Comparison of ENCODE assay signal across 10 cellular contexts in genomic region chr5:7851240-7851592, GRCh38. TPM values are rescaled to one million over a fixed set of nuclear protein-coding genes. Genes with fewer than 3 reads are reported as not detected.
A peak's percentile ranks its signal among the peaks of the same experiment; 100 is the strongest.
DNase-seq lines count a peak whose midpoint lies in the region; TF ChIP-seq lines count a peak whose summit lies in the region.
"Had no signal": no experiment of that assay in that cellular context is flagged by ENCODE, and none has a peak within 500 bp of the region (broad histone marks: within the 10 kb centered on the region; RNA-seq: fewer than 3 reads in every experiment).

No MANE protein-coding gene starts in this region.

- CTCF ChIA-PET in BJ (lab: Yijun Ruan, JAX) = interaction anchor here (1.8 kb wide), 1 partner anchor 9 kb away, joined by 10 read pairs; no protein-coding TSS in a partner anchor

- H3K4me1 ChIP-seq in MM.1S (ENCODE audit: low read length) (no peaks in the 10 kb centered on the region), osteoblast (ENCODE audit: insufficient read depth, low read length) (peaks cover 3% of the 10 kb centered on the region)

- peak overlapping the region; percentile 50 for H3K4me3 ChIP-seq in BJ (ENCODE audit: low read depth, low read length)
- no peak overlapping the region for H3K4me3 ChIP-seq in MM.1S (ENCODE audit: low read length)
- peak overlapping the region; percentile 16 for H3K4me3 ChIP-seq in epithelial cell of esophagus (ENCODE audit: low read length)
- H3K4me3 ChIP-seq in osteoblast (ENCODE audit: insufficient read depth, low read length) = peak overlapping the region; percentile 66

- POLR2A ChIA-PET in BJ (lab: Charles Lee) = no interaction called here

- DNase-seq in BJ (ENCODE audit: low read depth) = no peak
- DNase-seq in MM.1S = no peak
- no peak for DNase-seq in epithelial cell of esophagus (ENCODE audit: low read depth)
- DNase-seq in osteoblast (ENCODE audit: insufficient read length, low spot score, missing footprints) = no peak
- DNase-seq in kidney tubule cell (ENCODE audit: low spot score) = no peak
- DNase-seq in AML-193 (lab: John Stamatoyannopoulos, UW) = no peak
- no peak for DNase-seq in activated CD4-positive, CD25-positive, alpha-beta regulatory T cell treated with anti-CD3 and anti-CD28 coated beads, Interleukin-2, amount 50 U/mL, for 72 hours
- no peak for DNase-seq in SKM-1 (lab: John Stamatoyannopoulos, UW; ENCODE audit: unreplicated experiment)
- DNase-seq: cortex of kidney had no signal

- no peaks in the 10 kb centered on the region for H3K9me3 ChIP-seq in MM.1S (replicated peaks; ENCODE audit: insufficient read depth, low read length)
- no peaks in the 10 kb centered on the region for H3K9me3 ChIP-seq in osteoblast (ENCODE audit: low read depth, low read length)

- H2AFZ ChIP-seq in MM.1S (ENCODE audit: low read length) (no peak overlapping the region), osteoblast (ENCODE audit: low read length) (peak overlapping the region; percentile 68)

- no peak overlapping the region for H3K9ac ChIP-seq in MM.1S (ENCODE audit: low read length)

- H3K9me2 ChIP-seq in MM.1S (replicated peaks; ENCODE audit: insufficient read depth, low read length) = no peaks in the 10 kb centered on the region

- H3K27ac ChIP-seq in MM.1S (ENCODE audit: low read length) (no peak overlapping the region), osteoblast (ENCODE audit: low read depth, low read length) (no peak overlapping the region)

- no peaks in the 10 kb centered on the region for H3F3A ChIP-seq in MM.1S (ENCODE audit: insufficient read depth, low read length)

- TF ChIP-seq CTCF in BJ (IDR thresholded peaks at IDR 0.05; ENCODE audit: insufficient read depth, low read depth, low read length) (no peak), MM.1S (IDR thresholded peaks at IDR 0.05; ENCODE audit: low read length) (no peak), epithelial cell of esophagus (IDR thresholded peaks at IDR 0.05; ENCODE audit: insufficient read depth, low read depth, low read length, missing control alignments) (no peak), osteoblast (IDR thresholded peaks at IDR 0.05; ENCODE audit: extremely low read depth, low read depth, low read length) (no peak)

- H3K36me3 ChIP-seq in BJ (ENCODE audit: control insufficient read depth, insufficient read depth, low read length) = no peaks in the 10 kb centered on the region
- no peaks in the 10 kb centered on the region for H3K36me3 ChIP-seq in MM.1S (replicated peaks; ENCODE audit: insufficient read depth, low read length)
- H3K36me3 ChIP-seq in osteoblast (ENCODE audit: insufficient read depth, low read length) = no peaks in the 10 kb centered on the region

- H4K20me1 ChIP-seq in MM.1S (ENCODE audit: insufficient read depth, low read length) (no peaks in the 10 kb centered on the region), osteoblast (ENCODE audit: insufficient read depth, low read length) (no peaks in the 10 kb centered on the region)

- no peaks in the 10 kb centered on the region for H3K79me2 ChIP-seq in MM.1S (ENCODE audit: low read length)
- no peaks in the 10 kb centered on the region for H3K79me2 ChIP-seq in osteoblast (ENCODE audit: insufficient read depth, low read length)

- peak overlapping the region; percentile 32; the same call in 1 of the 2 replicates for H3K4me2 ChIP-seq in MM.1S (ENCODE audit: low read depth, low read length)
- H3K4me2 ChIP-seq in osteoblast (ENCODE audit: insufficient read depth, low read length) = peak overlapping the region; percentile 72

- H3K27me3 ChIP-seq in BJ (ENCODE audit: control insufficient read depth, insufficient read depth, low read length) (peaks cover 17% of the 10 kb centered on the region), MM.1S (replicated peaks; ENCODE audit: insufficient read depth, low read length) (no peaks in the 10 kb centered on the region), osteoblast (ENCODE audit: insufficient read depth, low read length) (peaks cover 14% of the 10 kb centered on the region)

RNA-seq across cellular contexts. Expression of gene CFAP90, which starts 0.3 kb away (rescaled TPM):
- 0.10 TPM in 1 of 2 replicates, not detected in the other for polyA plus RNA-seq in BJ (2011; rRNA removed)
- polyA minus RNA-seq in BJ (2011; rRNA and poly(A)+ RNA removed) = not detected in 2 replicates
- 0.59 and 1.1 TPM in 2 replicates for total RNA-seq in osteoblast
- total RNA-seq: T-helper 2 cell treated with Interferon-gamma antibody and Interleukin-4, amounts not matched to agents 100 ng/mL and 5 ng/mL, for 36 hours had no signal

RNA-seq across cellular contexts. Expression of gene FASTKD3, which starts 17.6 kb away (rescaled TPM):
- polyA plus RNA-seq in BJ (2011; rRNA removed) = 5.6 and 9.2 TPM in 2 replicates
- polyA minus RNA-seq in BJ (2011; rRNA and poly(A)+ RNA removed) = 1.7 and 3.0 TPM in 2 replicates
- 10.9 and 13.6 TPM in 2 replicates for total RNA-seq in osteoblast

RNA-seq across cellular contexts. Expression of gene MTRR, which starts 17.7 kb away (rescaled TPM):
- polyA plus RNA-seq in BJ (2011; rRNA removed) = 58.6 and 65.4 TPM in 2 replicates
- 32.1 and 66.0 TPM in 2 replicates for polyA minus RNA-seq in BJ (2011; rRNA and poly(A)+ RNA removed)
- 36.2 and 36.6 TPM in 2 replicates for total RNA-seq in osteoblast
